In genomic region chr21:15410853-15411252, GRCh38 we compare ENCODE assay signal across 11 cellular contexts.
"Had no signal": no experiment of that assay in that cellular context is flagged by ENCODE, and none has a peak within 500 bp of the region (broad histone marks: within the 10 kb centered on the region; RNA-seq: fewer than 3 reads in every experiment).

No MANE protein-coding gene starts in this region.

- H3K4me1 ChIP-seq: HAP-1 had no signal

- H3K9ac ChIP-seq: GM23248 had no signal

- H3K4me3 Mint-ChIP-seq: GM23338, H9, HFFc6 had no signal

- H3K4me2 ChIP-seq: GM23338 had no signal

- H3K27ac ChIP-seq: GM23248 had no signal

- FAIRE-seq: H1, H54 had no signal

- DNase-seq: GM23248, GOT3, H7, H9, HCEC 1CT, HFFc6 had no signal

- ATAC-seq: GM23338, HCT116 had no signal

- H3K27ac Mint-ChIP-seq: GM23338, H9, HFFc6 had no signal

- H3K36me3 ChIP-seq: HAP-1 had no signal

- H3K9me3 ChIP-seq: HAP-1 had no signal

- H2AFZ ChIP-seq: GM23248, GM23338 had no signal

- H3K4me3 ChIP-seq: GM23248, GM23338, HAP-1 had no signal
